ENCODE assay signal across 10 cellular contexts in genomic region chr11:6681505-6681904, GRCh38. TPM values are rescaled to one million over a fixed set of nuclear protein-coding genes. Genes with fewer than 3 reads are reported as not detected.
DNase-seq lines count a peak whose midpoint lies in the region; TF ChIP-seq lines count a peak whose summit lies in the region.
"Had no signal": no experiment of that assay in that cellular context is flagged by ENCODE, and none has a peak within 500 bp of the region (broad histone marks: within the 10 kb centered on the region; RNA-seq: fewer than 3 reads in every experiment).

No MANE protein-coding gene starts in this region.

- H3K36me3 ChIP-seq in SU-DHL-6 (ENCODE audit: low read length) (peaks cover 16% of the 10 kb centered on the region), spleen (peaks cover 0 to 30% (median 13%) of the 10 kb centered on the region in 6 donors), ovary (no peaks in the 10 kb centered on the region)
- H3K36me3 ChIP-seq: adrenal gland had no signal

- no peaks in the 10 kb centered on the region for H3K9me2 ChIP-seq in SU-DHL-6 (replicated peaks; ENCODE audit: insufficient read depth, low read length)

- peak overlapping the region; percentile 94 for H3K4me3 ChIP-seq in SU-DHL-6 (ENCODE audit: insufficient read depth, low read length, poor library complexity, severe bottlenecking)
- H3K4me3 ChIP-seq in fibroblast of pulmonary artery (replicated peaks; ENCODE audit: low read depth, low read length) = peak overlapping the region; percentile 96
- peak overlapping the region in 6 of 8 donors; percentile 92 to 100 (median 98) for H3K4me3 ChIP-seq in spleen
- H3K4me3 ChIP-seq in ovary = no peak overlapping the region

- TF ChIP-seq CTCF in SU-DHL-6 (IDR thresholded peaks at IDR 0.05; ENCODE audit: insufficient read depth, low read length, poor library complexity, severe bottlenecking) (no peak), fibroblast of pulmonary artery (IDR thresholded peaks at IDR 0.05; ENCODE audit: low read length, missing control alignments) (no peak), spleen (IDR thresholded peaks at IDR 0.05 in 8 of 11, conservative IDR thresholded peaks at IDR 0.05 in 3 of 11) (no peak), ovary (IDR thresholded peaks at IDR 0.05) (no peak)

- TF ChIP-seq POLR2A in spleen (IDR thresholded peaks at IDR 0.05) (no peak), ovary (IDR thresholded peaks at IDR 0.05) (no peak)

- peak overlapping the region; percentile 5; the same call in 1 of the 2 replicates for H3K9ac ChIP-seq in SU-DHL-6 (ENCODE audit: low read length)

- peak overlapping the region; percentile 82 for H3K4me2 ChIP-seq in SU-DHL-6 (ENCODE audit: low read depth, low read length, poor library complexity, severe bottlenecking)

- no peak for TF ChIP-seq EP300 in ovary (IDR thresholded peaks at IDR 0.05)

- H3K9me3 Mint-ChIP-seq in activated naive CD4-positive, alpha-beta T cell treated with anti-CD3 and anti-CD28 coated beads, Interleukin-2, amount 50 U/mL, for 24 hours = no peaks in the 10 kb centered on the region

- peaks cover 29% of the 10 kb centered on the region for H3K79me2 ChIP-seq in SU-DHL-6 (ENCODE audit: insufficient read depth, low read length)

- peak overlapping the region; percentile 98 for H3K4me3 Mint-ChIP-seq in activated naive CD4-positive, alpha-beta T cell treated with anti-CD3 and anti-CD28 coated beads, Interleukin-2, amount 50 U/mL, for 24 hours

- WGBS in spleen, 5 donors = 13 to 36% (median 19%) methylated on average over 1 of the region's 1 CpG
- WGBS in ovary, 3 donors = 64 to 75% (median 66%) methylated on average over 1 of the region's 1 CpG

- H3K4me1 ChIP-seq in spleen (peaks cover 11 to 38% (median 24%) of the 10 kb centered on the region in 6 donors), ovary (ENCODE audit: insufficient read depth) (peaks cover 4% of the 10 kb centered on the region)

- H3K4me1 Mint-ChIP-seq in activated naive CD4-positive, alpha-beta T cell treated with anti-CD3 and anti-CD28 coated beads, Interleukin-2, amount 50 U/mL, for 24 hours = peaks cover 37% of the 10 kb centered on the region

- H3K27me3 Mint-ChIP-seq in activated naive CD4-positive, alpha-beta T cell treated with anti-CD3 and anti-CD28 coated beads, Interleukin-2, amount 50 U/mL, for 24 hours = no peaks in the 10 kb centered on the region

- H3K27ac Mint-ChIP-seq in activated naive CD4-positive, alpha-beta T cell treated with anti-CD3 and anti-CD28 coated beads, Interleukin-2, amount 50 U/mL, for 24 hours = peak overlapping the region; percentile 33

- no peak overlapping the region for H2AFZ ChIP-seq in SU-DHL-6 (ENCODE audit: low read depth, low read length, severe bottlenecking)

- peaks cover 12% of the 10 kb centered on the region for H3K36me3 Mint-ChIP-seq in activated naive CD4-positive, alpha-beta T cell treated with anti-CD3 and anti-CD28 coated beads, Interleukin-2, amount 50 U/mL, for 24 hours

- no peaks in the 10 kb centered on the region for H3K27me3 ChIP-seq in SU-DHL-6 (ENCODE audit: low read length)
- no peaks in the 10 kb centered on the region for H3K27me3 ChIP-seq in spleen (replicated peaks in 1 of 7)
- H3K27me3 ChIP-seq in ovary = no peaks in the 10 kb centered on the region
- H3K27me3 ChIP-seq: adrenal gland had no signal

- intact Hi-C loops in spleen (cut with DNase I; ENCODE audit: low total_unique reads) = loop anchor here (5.0 kb wide), 1 partner anchor 79 kb away; the partner anchor contains the start of genes ILK and RRP8
- intact Hi-C loops in ovary (cut with DNase I) = loop anchor here (5.0 to 10.0 kb wide), 5 partner anchors 77 to 297 kb away; partner anchors contain the start of genes ILK (in 4 of the 4) and RRP8 (in 4 of the 4)

- DNase-seq in activated naive CD4-positive, alpha-beta T cell treated with Interleukin-2 at 50 U/mL for 16 hours = no peak
- DNase-seq in fibroblast of pulmonary artery (ENCODE audit: low read depth) (no peak), spleen (no peak), NCI-H1436 (lab: John Stamatoyannopoulos, UW) (no peak), ovary (no peak), GM03348 (ENCODE audit: low spot score) (no peak)
- DNase-seq: adrenal gland, small intestine had no signal

- H3F3A ChIP-seq in SU-DHL-6 (ENCODE audit: insufficient read depth) = peaks cover 20% of the 10 kb centered on the region; the same call in 1 of the 2 replicates

- H3K27ac ChIP-seq in SU-DHL-6 (ENCODE audit: low read depth, low read length) = no peak overlapping the region
- H3K27ac ChIP-seq in spleen = peak overlapping the region in 4 of 8 donors; percentile 24 to 96 (median 60)
- H3K27ac ChIP-seq in ovary = no peak overlapping the region

- H4K20me1 ChIP-seq in SU-DHL-6 (ENCODE audit: low read depth, low read length) = peaks cover 7% of the 10 kb centered on the region; the same call in 1 of the 2 replicates

- H3K9me3 ChIP-seq in SU-DHL-6 (ENCODE audit: insufficient read depth, low read length) = no peaks in the 10 kb centered on the region
- no peaks in the 10 kb centered on the region for H3K9me3 ChIP-seq in spleen
- H3K9me3 ChIP-seq in ovary = no peaks in the 10 kb centered on the region
- H3K9me3 ChIP-seq: adrenal gland had no signal

RNA-seq across cellular contexts. Expression of gene MRPL17, which starts 1.6 kb away (rescaled TPM):
- total RNA-seq in spleen = 10 to 100 TPM; 31.1 to 74.7 (median 41.1) TPM
- 10 to 100 TPM; 41.7 to 70.2 (median 52.9) TPM for polyA plus RNA-seq in spleen
- 10 to 100 TPM; 23.0 to 37.9 (median 30.7) TPM for total RNA-seq in ovary
- polyA plus RNA-seq in ovary = 10 to 100 TPM; 28.2 to 30.1 TPM

RNA-seq across cellular contexts. Expression of gene DCHS1, which starts 25.9 kb away (rescaled TPM):
- total RNA-seq in spleen (10 to 100 TPM; 29.8 to 58.8 (median 43.4) TPM), ovary (10 to 100 TPM; 14.8 to 36.8 (median 23.0) TPM)
- polyA plus RNA-seq in spleen (1 to 10 TPM; 1.9 to 7.6 (median 3.1) TPM), ovary (10 to 100 TPM in 1 of 2 donors, 1 to 10 TPM in 1; 5.2 to 20.2 TPM)
